In the genomic region with DNA sequence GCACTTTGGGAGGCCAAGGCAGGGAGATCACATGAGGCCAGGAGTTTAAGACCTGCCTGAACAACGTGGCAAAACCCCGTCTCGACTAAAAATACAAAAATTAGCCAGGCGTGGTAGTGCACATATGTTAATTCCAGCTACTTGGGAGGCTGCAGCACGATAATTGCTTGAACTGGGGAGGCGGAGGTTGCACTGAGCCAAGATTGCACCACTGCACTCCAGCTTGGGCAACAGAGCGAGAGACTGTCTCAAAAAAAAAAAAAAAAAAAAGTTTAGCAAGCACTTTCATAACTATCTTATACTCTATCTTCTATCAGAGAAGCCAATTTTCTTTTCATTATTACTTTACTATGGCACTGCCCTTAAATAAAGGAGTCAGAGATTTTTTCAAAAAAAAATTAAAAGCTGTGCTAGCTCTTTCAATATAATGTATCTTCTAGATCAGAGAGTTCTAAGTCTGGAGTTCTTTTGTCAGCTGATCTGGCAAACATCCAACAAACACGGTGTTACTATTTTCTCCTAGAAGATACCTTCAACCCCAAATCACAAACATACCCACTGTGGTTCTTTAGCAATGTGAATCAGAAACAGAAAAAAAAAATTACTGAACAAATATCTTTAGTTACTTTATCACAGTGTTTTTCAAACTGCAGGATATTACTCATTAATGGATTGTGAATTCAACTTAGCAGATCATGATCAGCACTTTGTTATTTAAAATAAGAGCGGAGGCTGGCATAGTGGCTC, we compare ENCODE assay signal across 8 cellular contexts. TPM values are rescaled to one million over a fixed set of nuclear protein-coding genes. Genes with fewer than 3 reads are reported as not detected.
DNase-seq lines count a peak whose midpoint lies in the region; ATAC-seq and TF ChIP-seq lines count a peak whose summit lies in the region.

No MANE protein-coding gene starts in this region.

- H3K27ac Mint-ChIP-seq in effector memory CD8-positive, alpha-beta T cell, result peak overlapping the region; percentile 84 to 85
- H3K27ac Mint-ChIP-seq in naive thymus-derived CD4-positive, alpha-beta T cell, result peak overlapping the region in 6 of 9 donors; percentile 41 to 89 (median 60)
- H3K27ac Mint-ChIP-seq in Calu3 (ENCODE audit: unreplicated experiment), result no peak overlapping the region

- H3K4me3 ChIP-seq in DND-41 (ENCODE audit: low read depth in 1 of 2, low read length in 2 of 2), result no peak overlapping the region
- no peak overlapping the region for H3K4me3 ChIP-seq in naive thymus-derived CD4-positive, alpha-beta T cell (ENCODE audit: low read length)

- intact Hi-C loops in naive thymus-derived CD4-positive, alpha-beta T cell (cut with micrococcal nuclease), result loop anchor here in 1 of 2 donors (5.0 kb wide), 2 partner anchors 403 to 648 kb away; a partner anchor contains a TSS
- intact Hi-C loops in Calu3 (cut with micrococcal nuclease; ENCODE audit: unreplicated experiment), result no loop called here

- peaks cover 15% of the 10 kb centered on the region for H4K20me1 ChIP-seq in DND-41 (ENCODE audit: insufficient read depth, low read length)

- peak overlapping the region; percentile 94; the same call in 1 of the 2 replicates for H3K4me2 ChIP-seq in DND-41 (ENCODE audit: insufficient read depth, low read length)

- no peaks in the 10 kb centered on the region for H3K9me3 Mint-ChIP-seq in effector memory CD8-positive, alpha-beta T cell
- H3K9me3 Mint-ChIP-seq in naive thymus-derived CD4-positive, alpha-beta T cell, result peaks cover 0 to 2% (median 0%) of the 10 kb centered on the region in 11 donors
- H3K9me3 Mint-ChIP-seq in Calu3 (ENCODE audit: low read depth, unreplicated experiment), result no peaks in the 10 kb centered on the region

- ATAC-seq in DND-41 (ENCODE audit: insufficient read depth, low read depth), result no peak
- ATAC-seq in effector memory CD8-positive, alpha-beta T cell (replicated peaks), result no peak
- no peak for ATAC-seq in naive thymus-derived CD4-positive, alpha-beta T cell
- ATAC-seq in HG02798 (IDR thresholded peaks at IDR 0.05; ENCODE audit: poor library complexity, unreplicated experiment), result no peak
- ATAC-seq in GM21390 (IDR thresholded peaks at IDR 0.05; ENCODE audit: unreplicated experiment), result no peak
- ATAC-seq in GM18511 (IDR thresholded peaks at IDR 0.05; ENCODE audit: unreplicated experiment), result no peak

- no peak overlapping the region for H2AFZ ChIP-seq in DND-41 (ENCODE audit: low read depth, low read length)

- H3K27me3 ChIP-seq in DND-41 (ENCODE audit: insufficient read depth, low read length, poor library complexity), result no peaks in the 10 kb centered on the region
- no peaks in the 10 kb centered on the region for H3K27me3 ChIP-seq in naive thymus-derived CD4-positive, alpha-beta T cell (ENCODE audit: control insufficient read depth in 2 of 2, insufficient read depth in 2 of 2, low read length in 2 of 2)

- no peaks in the 10 kb centered on the region for H3K27me3 Mint-ChIP-seq in effector memory CD8-positive, alpha-beta T cell
- no peaks in the 10 kb centered on the region for H3K27me3 Mint-ChIP-seq in naive thymus-derived CD4-positive, alpha-beta T cell
- H3K27me3 Mint-ChIP-seq in Calu3 (ENCODE audit: unreplicated experiment), result no peaks in the 10 kb centered on the region

- CTCF ChIA-PET in naive thymus-derived CD4-positive, alpha-beta T cell (lab: Charles Lee), result interaction anchor here (0.6 to 1.1 kb wide), 2 partner anchors 15 to 116 kb away, joined by 3 read pairs; a partner anchor contains a TSS
- CTCF ChIA-PET in Calu3 (lab: Charles Lee), result interaction anchor here (0.6 kb wide), 1 partner anchor 34 kb away, joined by 3 read pairs; no protein-coding TSS in a partner anchor

- TF ChIP-seq CTCF in DND-41 (IDR thresholded peaks at IDR 0.05; ENCODE audit: borderline replicate concordance, extremely low read depth, low read length, poor library complexity, severe bottlenecking) (no peak), Calu3 (IDR thresholded peaks at IDR 0.05; ENCODE audit: unreplicated experiment) (no peak)

- no TSS peak for BruUV-seq in Calu3 (replicated peaks; lab: Mats Ljungman, UMichigan)

- peaks cover 52% of the 10 kb centered on the region for H3K79me2 ChIP-seq in DND-41 (ENCODE audit: insufficient read depth, low read length)

- peaks cover 48% of the 10 kb centered on the region for H3K36me3 ChIP-seq in DND-41 (ENCODE audit: insufficient read depth, low read length)
- peaks cover 0 to 33% (median 18%) of the 10 kb centered on the region in 3 experiments for H3K36me3 ChIP-seq in naive thymus-derived CD4-positive, alpha-beta T cell (ENCODE audit: control insufficient read depth in 2 of 3, insufficient read depth in 3 of 3, low read length in 3 of 3)

- H3K9me3 ChIP-seq in DND-41 (ENCODE audit: insufficient read depth, low read length, severe bottlenecking), result no peaks in the 10 kb centered on the region
- H3K9me3 ChIP-seq in naive thymus-derived CD4-positive, alpha-beta T cell (ENCODE audit: control insufficient read depth in 2 of 3, low read length in 3 of 3), result no peaks in the 10 kb centered on the region

- DNase-seq in DND-41 (no peak), NOMO-1 treated with DMSO at 0.1 percent for 48 hours (lab: John Stamatoyannopoulos, UW; ENCODE audit: unreplicated experiment) (peak; percentile 46), Calu3 (no peak)
- DNase-seq in effector memory CD8-positive, alpha-beta T cell, result no peak
- no peak for DNase-seq in naive thymus-derived CD4-positive, alpha-beta T cell

- peaks cover 32% of the 10 kb centered on the region for H3K4me1 ChIP-seq in DND-41 (ENCODE audit: insufficient read depth, low read length)
- peaks cover 22 to 24% of the 10 kb centered on the region in 2 donors for H3K4me1 ChIP-seq in naive thymus-derived CD4-positive, alpha-beta T cell (ENCODE audit: control insufficient read depth in 2 of 2, insufficient read depth in 2 of 2, low read length in 2 of 2)

- peak overlapping the region; percentile 25 to 40 for H3K4me3 Mint-ChIP-seq in effector memory CD8-positive, alpha-beta T cell
- peak overlapping the region; percentile 36 to 99 (median 56) for H3K4me3 Mint-ChIP-seq in naive thymus-derived CD4-positive, alpha-beta T cell
- H3K4me3 Mint-ChIP-seq in Calu3 (ENCODE audit: low read depth, unreplicated experiment), result no peak overlapping the region

- H3K9ac ChIP-seq in DND-41 (ENCODE audit: low read depth, low read length), result no peak overlapping the region

- POLR2A ChIA-PET in naive thymus-derived CD4-positive, alpha-beta T cell (lab: Charles Lee), result interaction anchor here (1.3 to 8.0 kb wide), 3 partner anchors 8 to 16 kb away, joined by 4 to 126 read pairs (median 9); a partner anchor contains a TSS

- no peak overlapping the region for H3K27ac ChIP-seq in DND-41 (ENCODE audit: low read length)
- H3K27ac ChIP-seq in naive thymus-derived CD4-positive, alpha-beta T cell (ENCODE audit: low read depth, low read length), result no peak overlapping the region

- H3K4me1 Mint-ChIP-seq in effector memory CD8-positive, alpha-beta T cell (ENCODE audit: low read depth in 2 of 2), result peaks cover 22 to 34% of the 10 kb centered on the region in 2 donors
- H3K4me1 Mint-ChIP-seq in naive thymus-derived CD4-positive, alpha-beta T cell, result peaks cover 20 to 59% (median 42%) of the 10 kb centered on the region in 7 donors
- no peaks in the 10 kb centered on the region for H3K4me1 Mint-ChIP-seq in Calu3 (ENCODE audit: low read depth, unreplicated experiment)

- H3K36me3 Mint-ChIP-seq in effector memory CD8-positive, alpha-beta T cell (ENCODE audit: insufficient read depth), result peaks cover 56% of the 10 kb centered on the region
- peaks cover 0 to 21% (median 8%) of the 10 kb centered on the region in 5 donors for H3K36me3 Mint-ChIP-seq in naive thymus-derived CD4-positive, alpha-beta T cell
- peaks cover 14% of the 10 kb centered on the region for H3K36me3 Mint-ChIP-seq in Calu3 (ENCODE audit: insufficient read depth, unreplicated experiment)

RNA-seq across cellular contexts. Expression of a gene that starts 3.0 kb away (rescaled TPM):
- total RNA-seq in naive thymus-derived CD4-positive, alpha-beta T cell, result 10 to 100 TPM; 32.5 to 69.9 (median 50.2) TPM
- polyA plus RNA-seq in naive thymus-derived CD4-positive, alpha-beta T cell, result 100 to 1,000 TPM; 119 to 146 TPM
- 12.8 and 14.0 TPM in 2 replicates for total RNA-seq in Calu3 (2022)

RNA-seq across cellular contexts. Expression of a gene that starts 15.5 kb away (rescaled TPM):
- total RNA-seq in naive thymus-derived CD4-positive, alpha-beta T cell, result 10 to 100 TPM; 38.1 to 43.5 (median 41.3) TPM
- polyA plus RNA-seq in naive thymus-derived CD4-positive, alpha-beta T cell, result 10 to 100 TPM; 12.7 to 14.2 TPM
- total RNA-seq in Calu3 (2022), result 14.7 and 15.8 TPM in 2 replicates
